8 cellular contexts compared by ENCODE assay signal in the genomic region with DNA sequence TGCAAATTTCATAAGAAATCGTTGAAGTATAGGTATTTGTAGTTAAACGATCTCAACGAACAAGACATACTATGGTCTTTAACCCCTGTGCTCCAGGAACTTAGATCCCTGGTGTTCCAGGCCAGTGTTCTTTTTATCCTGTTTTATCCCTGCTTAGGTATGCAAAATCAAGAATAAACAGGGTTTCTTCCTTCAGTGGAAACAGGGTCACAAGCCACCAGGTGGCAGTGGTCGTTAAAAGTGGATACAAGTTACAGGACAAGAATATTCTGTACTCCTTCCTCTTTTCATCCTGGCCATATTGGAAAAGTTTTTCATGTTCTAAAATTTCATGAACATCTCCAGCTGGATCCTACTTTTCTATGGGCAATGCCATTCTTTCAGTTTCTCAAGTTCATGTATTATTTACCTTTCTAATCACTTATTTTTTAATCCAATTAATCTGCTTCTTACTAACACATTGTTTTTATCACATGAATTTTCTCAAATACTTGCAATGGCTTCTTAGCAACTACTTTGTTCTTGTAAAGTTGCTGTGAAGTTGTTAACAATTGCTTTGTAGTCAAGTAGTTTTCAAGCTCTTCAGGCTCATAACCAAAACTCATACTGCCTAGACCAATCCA. TPM values are rescaled to one million over a fixed set of nuclear protein-coding genes. Genes with fewer than 3 reads are reported as not detected.
A peak's percentile ranks its signal among the peaks of the same experiment; 100 is the strongest.
DNase-seq lines count a peak whose midpoint lies in the region; ATAC-seq, FAIRE-seq and TF ChIP-seq lines count a peak whose summit lies in the region.

No MANE protein-coding gene starts in this region.

- H3K36me3 ChIP-seq in parathyroid adenoma (ENCODE audit: control insufficient read depth, insufficient read depth, low read length): no peaks in the 10 kb centered on the region

- DNase-seq in EL (peak; percentile 58), NCI-H510A treated with DMSO at 0.1 percent for 48 hours (lab: John Stamatoyannopoulos, UW) (peak; percentile 54), activated T-cell treated with anti-CD3 and anti-CD28 coated beads for 4 hours (peak; percentile 4), frontal cortex (ENCODE audit: low spot score in 2 of 2) (peak in 1 of 2 donors; percentile 18), NCI-H187 (lab: John Stamatoyannopoulos, UW) (no peak)

- no peaks in the 10 kb centered on the region for H3K27me3 ChIP-seq in parathyroid adenoma (ENCODE audit: control insufficient read depth, insufficient read depth, low read length)

- FAIRE-seq in frontal cortex (lab: Jason Lieb, UNC): peak; percentile 30

- H3K4me3 ChIP-seq in parathyroid adenoma (ENCODE audit: low read depth, low read length): no peak overlapping the region

- H3K9ac ChIP-seq in parathyroid adenoma: no peak overlapping the region

- H3K4me1 ChIP-seq in parathyroid adenoma: peaks cover 3% of the 10 kb centered on the region

- no peak overlapping the region for H3K4me2 ChIP-seq in parathyroid adenoma (ENCODE audit: low read length)

- H2AFZ ChIP-seq in parathyroid adenoma: peak overlapping the region; percentile 38

- ATAC-seq in HG02763 (IDR thresholded peaks at IDR 0.05; ENCODE audit: unreplicated experiment): peak; percentile 47
- ATAC-seq in GM21367 (IDR thresholded peaks at IDR 0.05; ENCODE audit: unreplicated experiment): no peak

- no peaks in the 10 kb centered on the region for H3K79me2 ChIP-seq in parathyroid adenoma

- TF ChIP-seq CTCF in parathyroid adenoma (IDR thresholded peaks at IDR 0.05): peak; percentile 76

- H3K9me3 ChIP-seq in parathyroid adenoma (ENCODE audit: control insufficient read depth, low read length): no peaks in the 10 kb centered on the region

- no peak overlapping the region for H3K27ac ChIP-seq in parathyroid adenoma

RNA-seq across cellular contexts. Expression of gene HNMT, which starts 16.4 kb away (rescaled TPM):
- 64.0 TPM for total RNA-seq in frontal cortex

Comparison
In these comparisons a context has a peak if more than half of its experiments do, and no peak if none do; other contexts are left out.
1. DNase-seq: peak in EL (single experiment), NCI-H510A treated with DMSO at 0.1 percent for 48 hours (single experiment) and activated T-cell treated with anti-CD3 and anti-CD28 coated beads for 4 hours (single experiment); none in NCI-H187 (0 of 2).